In the genomic region with DNA sequence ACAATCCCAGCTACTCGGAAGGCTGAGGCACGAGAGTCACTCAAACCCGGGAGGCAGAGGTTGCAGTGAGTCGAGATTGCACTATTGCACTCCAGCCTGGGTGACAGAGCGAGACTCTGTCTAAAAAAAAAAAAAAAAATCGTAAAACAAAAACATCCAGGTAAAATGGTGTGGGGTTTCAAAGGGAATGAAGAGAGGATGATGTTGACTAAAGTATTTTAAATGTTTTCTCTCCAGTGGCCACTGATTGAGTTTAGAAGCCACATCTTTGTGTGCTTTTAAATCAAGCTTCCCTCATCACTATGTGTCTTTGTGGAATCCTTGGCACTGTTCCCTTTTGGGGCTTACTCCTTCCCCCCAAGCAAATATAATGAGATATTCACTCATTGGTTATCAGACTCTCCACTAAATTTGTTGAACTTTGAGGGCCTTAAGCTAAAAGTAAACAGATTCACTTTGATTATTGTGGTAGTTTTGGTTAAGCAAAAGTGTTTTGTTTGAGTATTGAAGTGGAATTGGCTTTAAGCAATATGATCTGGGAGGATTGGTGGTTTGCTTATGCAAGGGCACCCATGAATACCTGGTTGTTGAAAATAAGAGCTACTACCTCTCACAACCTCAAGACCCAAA, we compare ENCODE assay signal across 1 cellular context.
A peak's percentile ranks its signal among the peaks of the same experiment; 100 is the strongest.
TF ChIP-seq lines count a peak whose summit lies in the region.

No MANE protein-coding gene starts in this region.

TF ChIP-seq in HepG2, 621 proteins besides CTCF, POLR2A, EP300 and RAD21 (continued from another document and continues in another):
- TF ChIP-seq, protein P1, sequence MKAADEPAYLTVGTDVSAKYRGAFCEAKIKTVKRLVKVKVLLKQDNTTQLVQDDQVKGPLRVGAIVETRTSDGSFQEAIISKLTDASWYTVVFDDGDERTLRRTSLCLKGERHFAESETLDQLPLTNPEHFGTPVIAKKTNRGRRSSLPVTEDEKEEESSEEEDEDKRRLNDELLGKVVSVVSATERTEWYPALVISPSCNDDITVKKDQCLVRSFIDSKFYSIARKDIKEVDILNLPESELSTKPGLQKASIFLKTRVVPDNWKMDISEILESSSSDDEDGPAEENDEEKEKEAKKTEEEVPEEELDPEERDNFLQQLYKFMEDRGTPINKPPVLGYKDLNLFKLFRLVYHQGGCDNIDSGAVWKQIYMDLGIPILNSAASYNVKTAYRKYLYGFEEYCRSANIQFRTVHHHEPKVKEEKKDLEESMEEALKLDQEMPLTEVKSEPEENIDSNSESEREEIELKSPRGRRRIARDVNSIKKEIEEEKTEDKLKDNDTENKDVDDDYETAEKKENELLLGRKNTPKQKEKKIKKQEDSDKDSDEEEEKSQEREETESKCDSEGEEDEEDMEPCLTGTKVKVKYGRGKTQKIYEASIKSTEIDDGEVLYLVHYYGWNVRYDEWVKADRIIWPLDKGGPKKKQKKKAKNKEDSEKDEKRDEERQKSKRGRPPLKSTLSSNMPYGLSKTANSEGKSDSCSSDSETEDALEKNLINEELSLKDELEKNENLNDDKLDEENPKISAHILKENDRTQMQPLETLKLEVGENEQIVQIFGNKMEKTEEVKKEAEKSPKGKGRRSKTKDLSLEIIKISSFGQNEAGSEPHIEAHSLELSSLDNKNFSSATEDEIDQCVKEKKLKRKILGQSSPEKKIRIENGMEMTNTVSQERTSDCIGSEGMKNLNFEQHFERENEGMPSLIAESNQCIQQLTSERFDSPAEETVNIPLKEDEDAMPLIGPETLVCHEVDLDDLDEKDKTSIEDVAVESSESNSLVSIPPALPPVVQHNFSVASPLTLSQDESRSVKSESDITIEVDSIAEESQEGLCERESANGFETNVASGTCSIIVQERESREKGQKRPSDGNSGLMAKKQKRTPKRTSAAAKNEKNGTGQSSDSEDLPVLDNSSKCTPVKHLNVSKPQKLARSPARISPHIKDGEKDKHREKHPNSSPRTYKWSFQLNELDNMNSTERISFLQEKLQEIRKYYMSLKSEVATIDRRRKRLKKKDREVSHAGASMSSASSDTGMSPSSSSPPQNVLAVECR (CRISPR knock-in tag; IDR thresholded peaks at IDR 0.05; ENCODE audit: borderline replicate concordance) = no peak
- TF ChIP-seq ZFP1 (CRISPR knock-in tag; IDR thresholded peaks at IDR 0.05) (no peak), ZNF101 (CRISPR knock-in tag; IDR thresholded peaks at IDR 0.05; ENCODE audit: borderline replicate concordance, low read depth) (no peak), NFIC (IDR thresholded peaks at IDR 0.05; ENCODE audit: low read length) (peak; percentile 95), ZNF605 (CRISPR knock-in tag; IDR thresholded peaks at IDR 0.05) (no peak), ZNF569 (CRISPR knock-in tag; IDR thresholded peaks at IDR 0.05; ENCODE audit: borderline replicate concordance) (no peak), CBX5 (CRISPR knock-in tag; IDR thresholded peaks at IDR 0.05; ENCODE audit: borderline replicate concordance) (no peak), TAF15 (IDR thresholded peaks at IDR 0.05; ENCODE audit: low read depth, low read length, poor library complexity, severe bottlenecking) (no peak), ZNF326 (CRISPR knock-in tag; IDR thresholded peaks at IDR 0.05; ENCODE audit: borderline replicate concordance) (no peak), ZNF280D (CRISPR knock-in tag; IDR thresholded peaks at IDR 0.05) (no peak), ZNF607 (CRISPR knock-in tag; IDR thresholded peaks at IDR 0.05; ENCODE audit: borderline replicate concordance) (no peak), CCDC6 (CRISPR knock-in tag; IDR thresholded peaks at IDR 0.05) (no peak), ZKSCAN8 (CRISPR knock-in tag; IDR thresholded peaks at IDR 0.05; ENCODE audit: borderline replicate concordance) (no peak), IKZF4 (CRISPR knock-in tag; IDR thresholded peaks at IDR 0.05; ENCODE audit: borderline replicate concordance, low read depth, not compliant biosample characterization) (no peak), SIX1 (CRISPR knock-in tag; IDR thresholded peaks at IDR 0.05; ENCODE audit: borderline replicate concordance) (peak; percentile 94), IRF2 (CRISPR knock-in tag; IDR thresholded peaks at IDR 0.05) (no peak), FOXP1 (IDR thresholded peaks at IDR 0.05) (no peak), FOXP1 (CRISPR knock-in tag; IDR thresholded peaks at IDR 0.05) (no peak; the same call in 1 of the 2 replicates), RBM39 (IDR thresholded peaks at IDR 0.05; ENCODE audit: low read depth, low read length, poor library complexity, severe bottlenecking) (no peak), ZNF614 (CRISPR knock-in tag; IDR thresholded peaks at IDR 0.05; ENCODE audit: borderline replicate concordance) (no peak), WIZ (CRISPR knock-in tag; IDR thresholded peaks at IDR 0.05) (no peak), ZNF329 (CRISPR knock-in tag; IDR thresholded peaks at IDR 0.05; ENCODE audit: low read depth) (no peak), ZNF143 (CRISPR knock-in tag; IDR thresholded peaks at IDR 0.05) (no peak), CREB1 (IDR thresholded peaks at IDR 0.05) (no peak), CREB1 (CRISPR knock-in tag; IDR thresholded peaks at IDR 0.05) (no peak), ELK4 (CRISPR knock-in tag; IDR thresholded peaks at IDR 0.05; ENCODE audit: borderline replicate concordance) (no peak), ZC3H13 (CRISPR knock-in tag; IDR thresholded peaks at IDR 0.05) (no peak)
- TF ChIP-seq, protein P2, sequence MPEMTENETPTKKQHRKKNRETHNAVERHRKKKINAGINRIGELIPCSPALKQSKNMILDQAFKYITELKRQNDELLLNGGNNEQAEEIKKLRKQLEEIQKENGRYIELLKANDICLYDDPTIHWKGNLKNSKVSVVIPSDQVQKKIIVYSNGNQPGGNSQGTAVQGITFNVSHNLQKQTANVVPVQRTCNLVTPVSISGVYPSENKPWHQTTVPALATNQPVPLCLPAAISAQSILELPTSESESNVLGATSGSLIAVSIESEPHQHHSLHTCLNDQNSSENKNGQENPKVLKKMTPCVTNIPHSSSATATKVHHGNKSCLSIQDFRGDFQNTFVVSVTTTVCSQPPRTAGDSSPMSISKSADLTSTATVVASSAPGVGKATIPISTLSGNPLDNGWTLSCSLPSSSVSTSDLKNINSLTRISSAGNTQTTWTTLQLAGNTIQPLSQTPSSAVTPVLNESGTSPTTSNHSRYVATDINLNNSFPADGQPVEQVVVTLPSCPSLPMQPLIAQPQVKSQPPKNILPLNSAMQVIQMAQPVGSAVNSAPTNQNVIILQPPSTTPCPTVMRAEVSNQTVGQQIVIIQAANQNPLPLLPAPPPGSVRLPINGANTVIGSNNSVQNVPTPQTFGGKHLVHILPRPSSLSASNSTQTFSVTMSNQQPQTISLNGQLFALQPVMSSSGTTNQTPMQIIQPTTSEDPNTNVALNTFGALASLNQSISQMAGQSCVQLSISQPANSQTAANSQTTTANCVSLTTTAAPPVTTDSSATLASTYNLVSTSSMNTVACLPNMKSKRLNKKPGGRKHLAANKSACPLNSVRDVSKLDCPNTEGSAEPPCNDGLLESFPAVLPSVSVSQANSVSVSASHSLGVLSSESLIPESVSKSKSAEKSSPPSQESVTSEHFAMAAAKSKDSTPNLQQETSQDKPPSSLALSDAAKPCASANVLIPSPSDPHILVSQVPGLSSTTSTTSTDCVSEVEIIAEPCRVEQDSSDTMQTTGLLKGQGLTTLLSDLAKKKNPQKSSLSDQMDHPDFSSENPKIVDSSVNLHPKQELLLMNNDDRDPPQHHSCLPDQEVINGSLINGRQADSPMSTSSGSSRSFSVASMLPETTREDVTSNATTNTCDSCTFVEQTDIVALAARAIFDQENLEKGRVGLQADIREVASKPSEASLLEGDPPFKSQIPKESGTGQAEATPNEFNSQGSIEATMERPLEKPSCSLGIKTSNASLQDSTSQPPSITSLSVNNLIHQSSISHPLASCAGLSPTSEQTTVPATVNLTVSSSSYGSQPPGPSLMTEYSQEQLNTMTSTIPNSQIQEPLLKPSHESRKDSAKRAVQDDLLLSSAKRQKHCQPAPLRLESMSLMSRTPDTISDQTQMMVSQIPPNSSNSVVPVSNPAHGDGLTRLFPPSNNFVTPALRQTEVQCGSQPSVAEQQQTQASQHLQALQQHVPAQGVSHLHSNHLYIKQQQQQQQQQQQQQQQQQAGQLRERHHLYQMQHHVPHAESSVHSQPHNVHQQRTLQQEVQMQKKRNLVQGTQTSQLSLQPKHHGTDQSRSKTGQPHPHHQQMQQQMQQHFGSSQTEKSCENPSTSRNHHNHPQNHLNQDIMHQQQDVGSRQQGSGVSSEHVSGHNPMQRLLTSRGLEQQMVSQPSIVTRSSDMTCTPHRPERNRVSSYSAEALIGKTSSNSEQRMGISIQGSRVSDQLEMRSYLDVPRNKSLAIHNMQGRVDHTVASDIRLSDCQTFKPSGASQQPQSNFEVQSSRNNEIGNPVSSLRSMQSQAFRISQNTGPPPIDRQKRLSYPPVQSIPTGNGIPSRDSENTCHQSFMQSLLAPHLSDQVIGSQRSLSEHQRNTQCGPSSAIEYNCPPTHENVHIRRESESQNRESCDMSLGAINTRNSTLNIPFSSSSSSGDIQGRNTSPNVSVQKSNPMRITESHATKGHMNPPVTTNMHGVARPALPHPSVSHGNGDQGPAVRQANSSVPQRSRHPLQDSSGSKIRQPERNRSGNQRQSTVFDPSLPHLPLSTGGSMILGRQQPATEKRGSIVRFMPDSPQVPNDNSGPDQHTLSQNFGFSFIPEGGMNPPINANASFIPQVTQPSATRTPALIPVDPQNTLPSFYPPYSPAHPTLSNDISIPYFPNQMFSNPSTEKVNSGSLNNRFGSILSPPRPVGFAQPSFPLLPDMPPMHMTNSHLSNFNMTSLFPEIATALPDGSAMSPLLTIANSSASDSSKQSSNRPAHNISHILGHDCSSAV (CRISPR knock-in tag; IDR thresholded peaks at IDR 0.05; ENCODE audit: borderline replicate concordance) = no peak
- TF ChIP-seq, protein P3, sequence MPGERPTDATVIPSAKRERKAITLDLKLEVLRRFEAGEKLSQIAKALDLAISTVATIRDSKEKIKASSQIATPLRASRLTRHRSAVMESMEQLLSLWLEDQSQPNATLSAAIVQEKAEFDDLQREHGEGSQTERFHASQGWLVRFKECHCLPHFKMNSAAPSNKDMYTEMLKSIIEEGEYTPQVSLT (CRISPR knock-in tag; IDR thresholded peaks at IDR 0.05; ENCODE audit: borderline replicate concordance, low read depth) = no peak
- TF ChIP-seq, protein P4, sequence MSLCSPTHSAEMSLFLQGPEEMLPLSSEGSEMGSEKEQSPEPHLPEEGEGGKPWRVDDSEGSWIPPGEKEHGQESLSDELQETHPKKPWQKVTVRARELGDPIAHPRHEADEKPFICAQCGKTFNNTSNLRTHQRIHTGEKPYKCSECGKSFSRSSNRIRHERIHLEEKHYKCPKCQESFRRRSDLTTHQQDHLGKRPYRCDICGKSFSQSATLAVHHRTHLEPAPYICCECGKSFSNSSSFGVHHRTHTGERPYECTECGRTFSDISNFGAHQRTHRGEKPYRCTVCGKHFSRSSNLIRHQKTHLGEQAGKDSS (CRISPR knock-in tag; IDR thresholded peaks at IDR 0.05; ENCODE audit: borderline replicate concordance, low read depth) = no peak
- TF ChIP-seq, protein P5, sequence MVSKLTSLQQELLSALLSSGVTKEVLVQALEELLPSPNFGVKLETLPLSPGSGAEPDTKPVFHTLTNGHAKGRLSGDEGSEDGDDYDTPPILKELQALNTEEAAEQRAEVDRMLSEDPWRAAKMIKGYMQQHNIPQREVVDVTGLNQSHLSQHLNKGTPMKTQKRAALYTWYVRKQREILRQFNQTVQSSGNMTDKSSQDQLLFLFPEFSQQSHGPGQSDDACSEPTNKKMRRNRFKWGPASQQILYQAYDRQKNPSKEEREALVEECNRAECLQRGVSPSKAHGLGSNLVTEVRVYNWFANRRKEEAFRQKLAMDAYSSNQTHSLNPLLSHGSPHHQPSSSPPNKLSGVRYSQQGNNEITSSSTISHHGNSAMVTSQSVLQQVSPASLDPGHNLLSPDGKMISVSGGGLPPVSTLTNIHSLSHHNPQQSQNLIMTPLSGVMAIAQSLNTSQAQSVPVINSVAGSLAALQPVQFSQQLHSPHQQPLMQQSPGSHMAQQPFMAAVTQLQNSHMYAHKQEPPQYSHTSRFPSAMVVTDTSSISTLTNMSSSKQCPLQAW (CRISPR knock-in tag; IDR thresholded peaks at IDR 0.05) = no peak
- TF ChIP-seq, protein P6, sequence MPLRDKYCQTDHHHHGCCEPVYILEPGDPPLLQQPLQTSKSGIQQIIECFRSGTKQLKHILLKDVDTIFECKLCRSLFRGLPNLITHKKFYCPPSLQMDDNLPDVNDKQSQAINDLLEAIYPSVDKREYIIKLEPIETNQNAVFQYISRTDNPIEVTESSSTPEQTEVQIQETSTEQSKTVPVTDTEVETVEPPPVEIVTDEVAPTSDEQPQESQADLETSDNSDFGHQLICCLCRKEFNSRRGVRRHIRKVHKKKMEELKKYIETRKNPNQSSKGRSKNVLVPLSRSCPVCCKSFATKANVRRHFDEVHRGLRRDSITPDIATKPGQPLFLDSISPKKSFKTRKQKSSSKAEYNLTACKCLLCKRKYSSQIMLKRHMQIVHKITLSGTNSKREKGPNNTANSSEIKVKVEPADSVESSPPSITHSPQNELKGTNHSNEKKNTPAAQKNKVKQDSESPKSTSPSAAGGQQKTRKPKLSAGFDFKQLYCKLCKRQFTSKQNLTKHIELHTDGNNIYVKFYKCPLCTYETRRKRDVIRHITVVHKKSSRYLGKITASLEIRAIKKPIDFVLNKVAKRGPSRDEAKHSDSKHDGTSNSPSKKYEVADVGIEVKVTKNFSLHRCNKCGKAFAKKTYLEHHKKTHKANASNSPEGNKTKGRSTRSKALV (CRISPR knock-in tag; IDR thresholded peaks at IDR 0.05) = no peak
- TF ChIP-seq, protein P7, sequence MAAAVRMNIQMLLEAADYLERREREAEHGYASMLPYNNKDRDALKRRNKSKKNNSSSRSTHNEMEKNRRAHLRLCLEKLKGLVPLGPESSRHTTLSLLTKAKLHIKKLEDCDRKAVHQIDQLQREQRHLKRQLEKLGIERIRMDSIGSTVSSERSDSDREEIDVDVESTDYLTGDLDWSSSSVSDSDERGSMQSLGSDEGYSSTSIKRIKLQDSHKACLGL (CRISPR knock-in tag; IDR thresholded peaks at IDR 0.05) = no peak
